In genomic region chr15:80639168-80639555, GRCh38 we compare ENCODE assay signal across 16 cellular contexts. TPM values are rescaled to one million over a fixed set of nuclear protein-coding genes. Genes with fewer than 3 reads are reported as not detected.
DNase-seq lines count a peak whose midpoint lies in the region; ATAC-seq, FAIRE-seq and TF ChIP-seq lines count a peak whose summit lies in the region.
"Had no signal": no experiment of that assay in that cellular context is flagged by ENCODE, and none has a peak within 500 bp of the region (broad histone marks: within the 10 kb centered on the region; RNA-seq: fewer than 3 reads in every experiment).

No MANE protein-coding gene starts in this region.

- ATAC-seq in Right ventricle myocardium superior (ENCODE audit: poor library complexity) (peak; percentile 55), HG02588 (IDR thresholded peaks at IDR 0.05; ENCODE audit: unreplicated experiment) (no peak), HepG2 (no peak)

- no peak for TF ChIP-seq POLR2A in HepG2 (IDR thresholded peaks at IDR 0.05; ENCODE audit: insufficient read depth in 1 of 2, low read depth in 2 of 2, low read length in 2 of 2)

- POLR2A ChIA-PET in HepG2 (lab: Yijun Ruan, JAX) = no interaction called here

- H3K27me3 ChIP-seq in left ventricle myocardium inferior (ENCODE audit: low read depth) (no peaks in the 10 kb centered on the region), HepG2 (ENCODE audit: control insufficient read depth in 1 of 2, insufficient read depth in 2 of 2, low read length in 2 of 2) (peaks cover 0 to 2% of the 10 kb centered on the region in 2 experiments; a peak in 2 of 5 replicates)
- H3K27me3 ChIP-seq: BLaER1 had no signal

- peaks cover 8% of the 10 kb centered on the region for H3K9me3 Mint-ChIP-seq in osteocyte (ENCODE audit: unreplicated experiment)
- H3K9me3 Mint-ChIP-seq: CD4-positive, alpha-beta memory T cell had no signal

- no peak overlapping the region for H2AFZ ChIP-seq in HepG2 (ENCODE audit: low read length)

- H3K36me3 ChIP-seq in left ventricle myocardium inferior (no peaks in the 10 kb centered on the region), HepG2 (replicated peaks in 1 of 2; ENCODE audit: control insufficient read depth in 1 of 2, insufficient read depth in 2 of 2, low read length in 2 of 2) (no peaks in the 10 kb centered on the region)
- H3K36me3 ChIP-seq: BLaER1 had no signal

- H3K27ac ChIP-seq in left ventricle myocardium inferior (replicated peaks) (no peak overlapping the region), HepG2 (ENCODE audit: extremely low read length, insufficient read depth, low read length) (no peak overlapping the region)
- H3K27ac ChIP-seq: BLaER1 had no signal

- FAIRE-seq in HepG2 (lab: Jason Lieb, UNC) = no peak
- FAIRE-seq: H1 had no signal

- no peak for DNase-seq in Right ventricle myocardium superior
- no peak for DNase-seq in left ventricle myocardium inferior
- DNase-seq in NCI-H446 treated with DMSO at 0.1 percent for 48 hours (lab: John Stamatoyannopoulos, UW) = peak; percentile 18
- peak; percentile 28 for DNase-seq in fibroblast of gingiva (ENCODE audit: low read depth)
- peak; percentile 15 for DNase-seq in osteocyte (ENCODE audit: extremely low spot score, unreplicated experiment)
- DNase-seq in HepG2 (ENCODE audit: low spot score) = no peak
- DNase-seq: 8988T; Calu3; CD4-positive, alpha-beta memory T cell; DMS79 treated with DMSO at 0.1 percent for 48 hours; GF-D8; H9 had no signal

- TF ChIP-seq EP300 in HepG2 (IDR thresholded peaks at IDR 0.05; ENCODE audit: low read depth in 2 of 2, low read length in 2 of 2) = no peak
- no peak for TF ChIP-seq EP300 in HepG2 (CRISPR knock-in tag; IDR thresholded peaks at IDR 0.05; ENCODE audit: borderline replicate concordance)

- H3K4me1 Mint-ChIP-seq in osteocyte (ENCODE audit: unreplicated experiment) = no peaks in the 10 kb centered on the region
- H3K4me1 Mint-ChIP-seq: CD4-positive, alpha-beta memory T cell had no signal

- no peak for TF ChIP-seq RAD21 in HepG2 (CRISPR knock-in tag; IDR thresholded peaks at IDR 0.05)

- H3K36me3 Mint-ChIP-seq in osteocyte (ENCODE audit: unreplicated experiment) = peaks cover 3% of the 10 kb centered on the region
- H3K36me3 Mint-ChIP-seq: CD14-positive monocyte; CD4-positive, alpha-beta memory T cell had no signal

- no peaks in the 10 kb centered on the region for H3K79me2 ChIP-seq in HepG2 (ENCODE audit: insufficient read depth, low read length)

- intact Hi-C loops in Right ventricle myocardium superior (cut with DNase I) (no loop called here), left ventricle myocardium inferior (cut with micrococcal nuclease) (no loop called here), HepG2 (cut with micrococcal nuclease; ENCODE audit: unreplicated experiment) (no loop called here)

- no peaks in the 10 kb centered on the region for H3K27me3 Mint-ChIP-seq in osteocyte (ENCODE audit: unreplicated experiment)

- 9% methylated on average over 2 of the region's 2 CpGs for WGBS in HepG2 (ENCODE audit: low lambda C conversion rate)

- H3K4me3 ChIP-seq in left ventricle myocardium inferior = no peak overlapping the region
- H3K4me3 ChIP-seq in HepG2 (replicated peaks in 1 of 3; ENCODE audit: insufficient read depth in 1 of 3, low read depth in 2 of 3, low read length in 3 of 3) = no peak overlapping the region
- H3K4me3 ChIP-seq: BLaER1 had no signal

- no peak overlapping the region for H3K4me2 ChIP-seq in HepG2 (ENCODE audit: low read depth, low read length)
- H3K4me2 ChIP-seq: BLaER1 had no signal

- TF ChIP-seq CTCF in left ventricle myocardium inferior (IDR thresholded peaks at IDR 0.05; ENCODE audit: borderline replicate concordance) = no peak
- TF ChIP-seq CTCF in osteocyte (IDR thresholded peaks at IDR 0.05) = no peak
- no peak for TF ChIP-seq CTCF in HepG2 (CRISPR knock-in tag; IDR thresholded peaks at IDR 0.05)

- in situ Hi-C loops in HepG2 (cut with HindIII; ENCODE audit: extremely low pct_ligation_motif_present, low pct_unique_long_range_greater_than_20kb) = no loop called here

- CTCF ChIA-PET in HepG2 (lab: Yijun Ruan, JAX; ENCODE audit: low intra/inter-chr PET ratio, low total read pairs) = no interaction called here

- H4K20me1 ChIP-seq in HepG2 (ENCODE audit: insufficient read depth, low read length) = no peaks in the 10 kb centered on the region; the same call in 1 of the 2 replicates
- H4K20me1 ChIP-seq: BLaER1 had no signal

- H3K9me3 ChIP-seq in left ventricle myocardium inferior (replicated peaks) (peaks cover 11% of the 10 kb centered on the region), HepG2 (ENCODE audit: low read length) (no peaks in the 10 kb centered on the region)
- H3K9me3 ChIP-seq: BLaER1 had no signal

- no peak overlapping the region for H3K27ac Mint-ChIP-seq in osteocyte (ENCODE audit: unreplicated experiment)
- H3K27ac Mint-ChIP-seq: CD14-positive monocyte; CD4-positive, alpha-beta memory T cell; H9 had no signal

- no peak overlapping the region for H3K4me3 Mint-ChIP-seq in osteocyte (ENCODE audit: unreplicated experiment)
- H3K4me3 Mint-ChIP-seq: CD14-positive monocyte; CD4-positive, alpha-beta memory T cell; H9 had no signal

- H3K4me1 ChIP-seq in left ventricle myocardium inferior = peaks cover 17% of the 10 kb centered on the region
- H3K4me1 ChIP-seq in HepG2 (ENCODE audit: insufficient read depth, low read length) = no peaks in the 10 kb centered on the region

- BruUV-seq in HepG2 (replicated peaks; lab: Mats Ljungman, UMichigan) = no TSS peak

- H3K9ac ChIP-seq in HepG2 (ENCODE audit: insufficient read depth, low read depth, low read length) = no peak overlapping the region
- H3K9ac ChIP-seq: BLaER1 had no signal

TF ChIP-seq in HepG2, 621 proteins besides CTCF, POLR2A, EP300 and RAD21:
- TF ChIP-seq ARNTL (CRISPR knock-in tag; IDR thresholded peaks at IDR 0.05) = no peak
- TF ChIP-seq NFE2L2 (IDR thresholded peaks at IDR 0.05; ENCODE audit: low read length) = no peak
- TF ChIP-seq ZNF432 (CRISPR knock-in tag; IDR thresholded peaks at IDR 0.05; ENCODE audit: borderline replicate concordance) = no peak
- no peak for TF ChIP-seq TEAD2 (CRISPR knock-in tag; IDR thresholded peaks at IDR 0.05)
- no peak for TF ChIP-seq HOMEZ (CRISPR knock-in tag; IDR thresholded peaks at IDR 0.05; ENCODE audit: low read depth)
- no peak for TF ChIP-seq ONECUT2 (CRISPR knock-in tag; IDR thresholded peaks at IDR 0.05)
- TF ChIP-seq ZBTB7A (CRISPR knock-in tag; IDR thresholded peaks at IDR 0.05) = no peak
- no peak for TF ChIP-seq MED8 (CRISPR knock-in tag; IDR thresholded peaks at IDR 0.05; ENCODE audit: insufficient replicate concordance)

RNA-seq across cellular contexts. Expression of gene ABHD17C, which starts 55.9 kb away (rescaled TPM):
- 8.0 TPM for total RNA-seq in Right ventricle myocardium superior
- 5.9 TPM for total RNA-seq in left ventricle myocardium inferior
- total RNA-seq in osteocyte = 14.4 and 17.7 TPM in 2 replicates
- total RNA-seq in HepG2 (2016; rRNA removed; fragmentation: Illumina TruSeq; extraction: Trizol) = 2.9 and 4.7 TPM in 2 replicates
- total RNA-seq in HepG2 (2016; cell fraction: cytosol; rRNA removed; fragmentation: Illumina TruSeq; extraction: Trizol; ENCODE audit: low read depth) = 1.5 TPM in 2 replicates
- 2.7 and 4.3 TPM in 2 replicates for total RNA-seq in HepG2 (2016; cell fraction: insoluble cytoplasmic fraction; rRNA removed; fragmentation: Illumina TruSeq; extraction: Trizol)
- 4.7 and 8.1 TPM in 2 replicates for total RNA-seq in HepG2 (2016; cell fraction: membrane; rRNA removed; fragmentation: Illumina TruSeq; extraction: Trizol)
- 4.1 and 4.3 TPM in 2 replicates for total RNA-seq in HepG2 (2016; cell fraction: nucleus; rRNA removed; fragmentation: Illumina TruSeq; extraction: Trizol)
- polyA plus RNA-seq in HepG2 (2011; rRNA removed) = 3.3 and 3.9 TPM in 2 replicates
- polyA plus RNA-seq in HepG2 (2011; cell fraction: cytosol; rRNA removed) = 2.9 and 3.8 TPM in 2 replicates
- polyA plus RNA-seq in HepG2 (2011; cell fraction: nucleus; rRNA removed) = 1.3 and 1.5 TPM in 2 replicates
- 2.3 and 4.0 TPM in 2 replicates for polyA plus RNA-seq in HepG2 (2012)
- polyA plus RNA-seq in HepG2 (2016; cell fraction: cytosol; fragmentation: Illumina TruSeq; extraction: Trizol; ENCODE audit: low read depth) = 3.1 and 3.6 TPM in 2 replicates
- polyA plus RNA-seq in HepG2 (2016; cell fraction: insoluble cytoplasmic fraction; fragmentation: Illumina TruSeq; extraction: Trizol; ENCODE audit: low read depth) = 8.1 and 8.8 TPM in 2 replicates
- polyA plus RNA-seq in HepG2 (2016; cell fraction: membrane; fragmentation: Illumina TruSeq; extraction: Trizol; ENCODE audit: low read depth) = 8.3 and 8.5 TPM in 2 replicates
- polyA plus RNA-seq in HepG2 (2016; cell fraction: nucleus; fragmentation: Illumina TruSeq; extraction: Trizol; ENCODE audit: insufficient read depth, low read depth) = 8.3 and 8.7 TPM in 2 replicates
- 4.5 and 40.6 TPM in 2 replicates for polyA minus RNA-seq in HepG2 (2011; rRNA and poly(A)+ RNA removed; ENCODE audit: low replicate concordance)
- 3.3 and 5.6 TPM in 2 replicates for polyA minus RNA-seq in HepG2 (2011; cell fraction: cytosol; rRNA and poly(A)+ RNA removed)
- 3.4 and 3.5 TPM in 2 replicates for polyA minus RNA-seq in HepG2 (2011; cell fraction: nucleus; rRNA and poly(A)+ RNA removed)

Comparison
In these comparisons a context has a peak if more than half of its experiments do, and no peak if none do; other contexts are left out.
1. DNase-seq: peak in NCI-H446 treated with DMSO at 0.1 percent for 48 hours (single experiment), fibroblast of gingiva (single experiment) and osteocyte (single experiment); none in Right ventricle myocardium superior (single experiment), left ventricle myocardium inferior (single experiment) and HepG2 (single experiment).